ENCODE assay signal across 6 cellular contexts in genomic region chr2:26369664-26370063, GRCh38. TPM values are rescaled to one million over a fixed set of nuclear protein-coding genes. Genes with fewer than 3 reads are reported as not detected.
"Had no signal": no experiment of that assay in that cellular context is flagged by ENCODE, and none has a peak within 500 bp of the region (broad histone marks: within the 10 kb centered on the region; RNA-seq: fewer than 3 reads in every experiment).

No MANE protein-coding gene starts in this region.

RNA-seq across cellular contexts. Expression of gene ADGRF3, which starts 23.1 kb away (rescaled TPM):
- total RNA-seq: HT1080, PC-3, SK-MEL-5 had no signal

RNA-seq across cellular contexts. Expression of gene DRC1, which starts 32.1 kb away (rescaled TPM):
- total RNA-seq: HT1080, M059J, OCI-LY7, PC-3, SK-MEL-5 had no signal
- polyA plus RNA-seq: IgD-negative memory B cell had no signal
